In genomic region chr1:214249651-214250050, GRCh38 we compare ENCODE assay signal across 34 cellular contexts.
"Had no signal": no experiment of that assay in that cellular context is flagged by ENCODE, and none has a peak within 500 bp of the region (broad histone marks: within the 10 kb centered on the region; RNA-seq: fewer than 3 reads in every experiment).

No MANE protein-coding gene starts in this region.

- H3K4me3 Mint-ChIP-seq: activated B cell treated with CpG ODN at 0.5 μM for 24 hours; activated CD4-positive, alpha-beta memory T cell treated with anti-CD3 and anti-CD28 coated beads for 36 hours; activated CD4-positive, alpha-beta T cell treated with anti-CD3 and anti-CD28 coated beads, Interleukin-2, amount 10 ng/mL, durations not matched to agents 24 days and 14 days; activated CD8-positive, alpha-beta T cell treated with anti-CD3 and anti-CD28 coated beads for 36 hours; activated naive CD4-positive, alpha-beta T cell treated with anti-CD3 and anti-CD28 coated beads for 36 hours; activated naive CD8-positive, alpha-beta T cell treated with anti-CD3 and anti-CD28 coated beads for 36 hours; activated T-cell treated with anti-CD3 and anti-CD28 coated beads, Interleukin-2, amount 50 U/mL, for 4 hours; activated T-cell treated with anti-CD3 and anti-CD28 coated beads, Interleukin-2, amount 50 U/mL, for 72 hours; activated T-helper 1 cell treated with anti-CD3 and anti-CD28 coated beads, Interleukin-12 subunit alpha, Interleukin-12 subunit beta, Interleukin-2, Interleukin-4 antibody, amounts not matched to agents 30 ng/mL and 10 ng/mL and 1 ng/mL, durations not matched to agents 14 hours and 24 hours and 36 hours; activated T-helper 17 cell treated with anti-CD3 and anti-CD28 coated beads, Interleukin-2, amount 50 U/mL, for 72 hours; T-helper 1 cell treated with Interleukin-12 subunit alpha and Interleukin-12 subunit beta and Interleukin-4 antibody, amounts not matched to agents 30 μg/mL and 1 μg/mL, for 36 hours; T-helper 2 cell treated with Interferon-gamma antibody and Interleukin-4, amounts not matched to agents 5 μg/mL and 100 μg/mL, for 36 hours had no signal

- H3K9me3 ChIP-seq: adrenal gland, body of pancreas, breast epithelium had no signal

- H3K4me1 ChIP-seq: adrenal gland, body of pancreas, breast epithelium had no signal

- H3K27ac ChIP-seq: adrenal gland, body of pancreas, brain microvascular endothelial cell, breast epithelium, VCaP had no signal

- H3K9me3 Mint-ChIP-seq: activated B cell treated with CpG ODN at 0.5 μM for 24 hours; activated CD4-positive, alpha-beta memory T cell treated with anti-CD3 and anti-CD28 coated beads for 36 hours; activated CD4-positive, alpha-beta T cell treated with anti-CD3 and anti-CD28 coated beads, Interleukin-2, amount 10 ng/mL, durations not matched to agents 24 days and 14 days; activated CD8-positive, alpha-beta T cell treated with anti-CD3 and anti-CD28 coated beads for 36 hours; activated naive CD4-positive, alpha-beta T cell treated with anti-CD3 and anti-CD28 coated beads for 36 hours; activated naive CD4-positive, alpha-beta T cell treated with anti-CD3 and anti-CD28 coated beads, Interleukin-2, amount 50 U/mL, for 72 hours; activated naive CD8-positive, alpha-beta T cell treated with anti-CD3 and anti-CD28 coated beads for 36 hours; activated T-cell treated with anti-CD3 and anti-CD28 coated beads, Interleukin-2, amount 50 U/mL, for 4 hours; activated T-cell treated with anti-CD3 and anti-CD28 coated beads, Interleukin-2, amount 50 U/mL, for 72 hours; activated T-helper 1 cell treated with anti-CD3 and anti-CD28 coated beads, Interleukin-12 subunit alpha, Interleukin-12 subunit beta, Interleukin-2, Interleukin-4 antibody, amounts not matched to agents 30 ng/mL and 10 ng/mL and 1 ng/mL, durations not matched to agents 14 hours and 24 hours and 36 hours; activated T-helper 17 cell treated with anti-CD3 and anti-CD28 coated beads, Interleukin-2, amount 50 U/mL, for 72 hours; T-helper 1 cell treated with Interleukin-12 subunit alpha and Interleukin-12 subunit beta and Interleukin-4 antibody, amounts not matched to agents 30 μg/mL and 1 μg/mL, for 36 hours; T-helper 2 cell treated with Interferon-gamma antibody and Interleukin-4, amounts not matched to agents 5 μg/mL and 100 μg/mL, for 36 hours had no signal

- DNase-seq: activated B cell treated with CpG ODN at 0.5 μM for 24 hours; activated CD4-positive, alpha-beta memory T cell treated with anti-CD3 and anti-CD28 coated beads for 36 hours; activated CD4-positive, alpha-beta T cell treated with anti-CD3 and anti-CD28 coated beads for 4 hours; activated CD4-positive, alpha-beta T cell treated with anti-CD3 and anti-CD28 coated beads, Interleukin-2, amount 10 ng/mL, durations not matched to agents 24 days and 14 days; activated CD4-positive, alpha-beta T cell treated with anti-CD3 and anti-CD28 coated beads, Interleukin-2, amount 50 U/mL, for 1 hour; activated CD4-positive, alpha-beta T cell treated with anti-CD3 and anti-CD28 coated beads, Interleukin-2, amount 50 U/mL, for 4 hours; activated CD4-positive, CD25-positive, alpha-beta regulatory T cell treated with anti-CD3 and anti-CD28 coated beads, Interleukin-2, amount 50 U/mL, for 72 hours; activated CD8-positive, alpha-beta memory T cell treated with anti-CD3 and anti-CD28 coated beads, Interleukin-2, amount 50 U/mL, for 4 hours; activated CD8-positive, alpha-beta T cell treated with anti-CD3 and anti-CD28 coated beads for 36 hours; activated effector memory CD4-positive, alpha-beta T cell treated with anti-CD3 and anti-CD28 coated beads, Interleukin-2, amount 50 U/mL, for 16 hours; activated gamma-delta T cell treated with Interleukin-2 at 50 U/mL for 16 hours; activated naive CD4-positive, alpha-beta T cell; activated naive CD4-positive, alpha-beta T cell treated with anti-CD3 and anti-CD28 coated beads for 36 hours; activated naive CD4-positive, alpha-beta T cell treated with anti-CD3 and anti-CD28 coated beads, Interleukin-2, amount 50 U/mL, for 16 hours; activated naive CD8-positive, alpha-beta T cell treated with anti-CD3 and anti-CD28 coated beads for 36 hours; activated T-cell treated with anti-CD3 and anti-CD28 coated beads for 4 hours; activated T-cell treated with anti-CD3 and anti-CD28 coated beads, Interleukin-2, amount 50 U/mL, for 1 hour; activated T-cell treated with anti-CD3 and anti-CD28 coated beads, Interleukin-2, amount 50 U/mL, for 4 hours; activated T-cell treated with anti-CD3 and anti-CD28 coated beads, Interleukin-2, amount 50 U/mL, for 72 hours; adrenal gland; amniotic stem cell; aorta; body of pancreas; brain microvascular endothelial cell; central memory CD4-positive, alpha-beta T cell; T-helper 2 cell; T-helper 9 cell had no signal

- ATAC-seq: activated CD8-positive, alpha-beta T cell treated with anti-CD3 and anti-CD28 coated beads for 36 hours; activated naive CD4-positive, alpha-beta T cell treated with anti-CD3 and anti-CD28 coated beads, Interleukin-2, amount 50 U/mL, for 72 hours; activated T-cell treated with anti-CD3 and anti-CD28 coated beads, Interleukin-2, amount 50 U/mL, for 4 hours; activated T-cell treated with anti-CD3 and anti-CD28 coated beads, Interleukin-2, amount 50 U/mL, for 72 hours; activated T-helper 17 cell treated with anti-CD3 and anti-CD28 coated beads, Interleukin-2, amount 50 U/mL, for 72 hours; body of pancreas had no signal

- H3K27ac Mint-ChIP-seq: activated B cell treated with CpG ODN at 0.5 μM for 24 hours; activated CD4-positive, alpha-beta memory T cell treated with anti-CD3 and anti-CD28 coated beads for 36 hours; activated CD4-positive, alpha-beta T cell treated with anti-CD3 and anti-CD28 coated beads, Interleukin-2, amount 10 ng/mL, durations not matched to agents 24 days and 14 days; activated CD8-positive, alpha-beta T cell treated with anti-CD3 and anti-CD28 coated beads for 36 hours; activated naive CD4-positive, alpha-beta T cell treated with anti-CD3 and anti-CD28 coated beads for 36 hours; activated naive CD4-positive, alpha-beta T cell treated with anti-CD3 and anti-CD28 coated beads, Interleukin-2, amount 50 U/mL, for 72 hours; activated naive CD8-positive, alpha-beta T cell treated with anti-CD3 and anti-CD28 coated beads for 36 hours; activated T-cell treated with anti-CD3 and anti-CD28 coated beads, Interleukin-2, amount 50 U/mL, for 72 hours; activated T-helper 1 cell treated with anti-CD3 and anti-CD28 coated beads, Interleukin-12 subunit alpha, Interleukin-12 subunit beta, Interleukin-2, Interleukin-4 antibody, amounts not matched to agents 30 ng/mL and 10 ng/mL and 1 ng/mL, durations not matched to agents 14 hours and 24 hours and 36 hours; activated T-helper 17 cell treated with anti-CD3 and anti-CD28 coated beads, Interleukin-2, amount 50 U/mL, for 72 hours; T-helper 1 cell treated with Interleukin-12 subunit alpha and Interleukin-12 subunit beta and Interleukin-4 antibody, amounts not matched to agents 30 μg/mL and 1 μg/mL, for 36 hours; T-helper 2 cell treated with Interferon-gamma antibody and Interleukin-4, amounts not matched to agents 5 μg/mL and 100 μg/mL, for 36 hours had no signal

- H3K4me3 ChIP-seq: adrenal gland, body of pancreas, breast epithelium had no signal

- H3K27me3 ChIP-seq: adrenal gland, body of pancreas, brain microvascular endothelial cell, breast epithelium had no signal

- H3K36me3 Mint-ChIP-seq: activated CD4-positive, alpha-beta memory T cell treated with anti-CD3 and anti-CD28 coated beads for 36 hours; activated naive CD4-positive, alpha-beta T cell treated with anti-CD3 and anti-CD28 coated beads, Interleukin-2, amount 50 U/mL, for 72 hours; activated naive CD8-positive, alpha-beta T cell treated with anti-CD3 and anti-CD28 coated beads for 36 hours had no signal

- H3K4me1 Mint-ChIP-seq: activated B cell treated with CpG ODN at 0.5 μM for 24 hours; activated naive CD8-positive, alpha-beta T cell treated with anti-CD3 and anti-CD28 coated beads for 36 hours had no signal

- H3K36me3 ChIP-seq: adrenal gland, brain microvascular endothelial cell, breast epithelium had no signal
